ENCODE assay signal across 26 cellular contexts in the genomic region with DNA sequence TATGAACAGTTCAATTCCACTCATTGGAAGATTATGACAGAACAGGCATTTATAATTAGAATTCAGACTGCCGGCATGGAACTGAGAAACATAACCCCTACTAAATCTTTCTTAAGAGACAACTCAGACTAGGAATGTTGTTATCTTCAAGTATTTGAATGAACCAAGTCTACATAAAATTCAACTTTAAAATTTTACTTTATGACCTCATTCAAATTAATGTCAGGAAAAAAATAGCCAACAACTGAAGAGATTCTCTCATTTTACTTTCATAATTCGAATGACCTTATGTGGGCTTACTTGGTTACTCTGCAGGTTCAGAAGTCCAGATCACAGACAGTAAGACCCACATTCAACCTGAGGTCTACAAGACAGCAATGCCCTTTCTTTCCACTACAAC.
"Had no signal": no experiment of that assay in that cellular context is flagged by ENCODE, and none has a peak within 500 bp of the region (broad histone marks: within the 10 kb centered on the region; RNA-seq: fewer than 3 reads in every experiment).

No MANE protein-coding gene starts in this region.

- ATAC-seq: activated CD4-positive, CD25-positive, alpha-beta regulatory T cell treated with anti-CD3 and anti-CD28 coated beads, Interleukin-2, amount 50 U/mL, for 24 hours; naive thymus-derived CD8-positive, alpha-beta T cell; right lobe of liver; stimulated activated memory B cell treated with anti-CD40 and anti-IgM and Interleukin-4, amounts not matched to agents 10 μg/mL and 1 μg/mL and 100 μg/mL, for 72 hours; stimulated activated naive CD8-positive, alpha-beta T cell treated with anti-CD3 and anti-CD28 coated beads, Interleukin-15, amount 100 ng/mL, for 72 hours had no signal

- H3K9me3 ChIP-seq: breast epithelium, esophagus squamous epithelium, right lobe of liver, uterus had no signal

- H3K27me3 ChIP-seq: breast epithelium, esophagus squamous epithelium, right lobe of liver, uterus had no signal

- H3K27ac ChIP-seq: breast epithelium, epithelial cell of prostate, esophagus squamous epithelium, right lobe of liver, uterus, WERI-Rb-1 had no signal

- H3K36me3 ChIP-seq: breast epithelium, esophagus squamous epithelium, right lobe of liver, uterus, WERI-Rb-1 had no signal

- DNase-seq: activated CD4-positive, alpha-beta memory T cell treated with anti-CD3 and anti-CD28 coated beads for 36 hours; activated CD4-positive, alpha-beta T cell treated with anti-CD3 and anti-CD28 coated beads, Interleukin-2, amount 10 ng/mL, durations not matched to agents 24 days and 14 days; activated CD8-positive, alpha-beta memory T cell treated with anti-CD3 and anti-CD28 coated beads, Interleukin-2, amount 50 U/mL, for 4 hours; activated gamma-delta T cell; activated naive CD4-positive, alpha-beta T cell treated with anti-CD3 and anti-CD28 coated beads, Interleukin-2, amount 10 ng/mL, durations not matched to agents 7 days and 5 days; activated naive CD8-positive, alpha-beta T cell treated with anti-CD3 and anti-CD28 coated beads, Interleukin-2, amount 10 ng/mL, durations not matched to agents 7 days and 5 days; activated T-cell treated with anti-CD3 and anti-CD28 coated beads, Interleukin-2, amount 50 U/mL, for 1 hour; amniotic stem cell; central memory CD4-positive, alpha-beta T cell; esophagus squamous epithelium; kidney; naive thymus-derived CD8-positive, alpha-beta T cell; right lobe of liver; small intestine; stimulated activated CD4-positive, alpha-beta T cell treated with anti-CD3 and anti-CD28 coated beads, Interleukin-1b, Interleukin-23, amount 100 ng/mL, for 48 hours; stimulated activated CD4-positive, alpha-beta T cell treated with anti-CD3 and anti-CD28 coated beads, Interleukin-4, amount 100 ng/mL, for 4 hours; stimulated activated CD8-positive, alpha-beta memory T cell treated with anti-CD3 and anti-CD28 coated beads, Interleukin-4, amount 100 ng/mL, for 48 hours; stimulated activated naive CD8-positive, alpha-beta T cell treated with anti-CD3 and anti-CD28 coated beads, Interleukin-15, amount 100 ng/mL, for 72 hours; substantia nigra; T-helper 9 cell; uterus; WERI-Rb-1 had no signal

- H3K4me1 ChIP-seq: breast epithelium, right lobe of liver, uterus had no signal

- H3K4me3 ChIP-seq: breast epithelium, esophagus squamous epithelium, right lobe of liver, uterus had no signal
